In genomic region chr10:13913890-13914289, GRCh38 we compare ENCODE assay signal across 22 cellular contexts.
DNase-seq lines count a peak whose midpoint lies in the region; ATAC-seq and TF ChIP-seq lines count a peak whose summit lies in the region.
"Had no signal": no experiment of that assay in that cellular context is flagged by ENCODE, and none has a peak within 500 bp of the region (broad histone marks: within the 10 kb centered on the region; RNA-seq: fewer than 3 reads in every experiment).

No MANE protein-coding gene starts in this region.

- no peaks in the 10 kb centered on the region for H3K4me1 ChIP-seq in upper lobe of right lung
- no peaks in the 10 kb centered on the region for H3K4me1 ChIP-seq in gastrocnemius medialis
- no peaks in the 10 kb centered on the region for H3K4me1 ChIP-seq in Karpas-422 (ENCODE audit: low read length)
- H3K4me1 ChIP-seq: uterus had no signal

- peaks cover 6% of the 10 kb centered on the region for H3K4me1 Mint-ChIP-seq in CD4-positive, alpha-beta T cell (ENCODE audit: low read depth)
- H3K4me1 Mint-ChIP-seq: activated naive CD4-positive, alpha-beta T cell treated with anti-CD3 and anti-CD28 coated beads, Interleukin-2, amount 50 U/mL, for 24 hours had no signal

- DNase-seq in Right ventricle myocardium superior (no peak), cardiac septum (ENCODE audit: low spot score) (no peak), epithelial cell of proximal tubule (ENCODE audit: low read depth) (peak; percentile 26), midbrain (lab: John Stamatoyannopoulos, UW) (peak; percentile 22), upper lobe of right lung (no peak), gastrocnemius medialis (no peak), Karpas-422 (no peak)
- no peak for DNase-seq in CD4-positive, alpha-beta T cell
- DNase-seq: activated CD8-positive, alpha-beta memory T cell treated with anti-CD3 and anti-CD28 coated beads for 24 hours; activated T-cell treated with anti-CD3 and anti-CD28 coated beads, Interleukin-2, amount 50 U/mL, for 48 hours; DMS153; H9; NCI-H1436; NCI-H748 treated with DMSO at 0.1 percent for 48 hours; occipital lobe; PC-3; stimulated activated CD4-positive, alpha-beta T cell treated with anti-CD3 and anti-CD28 coated beads, Interleukin-2, amount 100 ng/mL, for 48 hours; uterus had no signal

- H3K9me2 ChIP-seq in Karpas-422 (replicated peaks; ENCODE audit: insufficient read depth, low read length), result no peaks in the 10 kb centered on the region

- H3K36me3 Mint-ChIP-seq in CD4-positive, alpha-beta T cell (ENCODE audit: low read depth), result no peaks in the 10 kb centered on the region
- H3K36me3 Mint-ChIP-seq: activated naive CD4-positive, alpha-beta T cell treated with anti-CD3 and anti-CD28 coated beads, Interleukin-2, amount 50 U/mL, for 24 hours had no signal

- H2AFZ ChIP-seq in Karpas-422 (ENCODE audit: low read length), result no peak overlapping the region

- TF ChIP-seq POLR2A in gastrocnemius medialis (IDR thresholded peaks at IDR 0.05), result no peak

- no peaks in the 10 kb centered on the region for H4K20me1 ChIP-seq in Karpas-422 (ENCODE audit: insufficient read depth, low read depth, low read length)

- H3K79me2 ChIP-seq in Karpas-422 (ENCODE audit: low read length), result no peaks in the 10 kb centered on the region

- no peak overlapping the region for H3K4me2 ChIP-seq in Karpas-422 (ENCODE audit: low read depth, low read length, poor library complexity, severe bottlenecking)

- H3K4me3 ChIP-seq in epithelial cell of proximal tubule (ENCODE audit: low read depth, low read length), result no peak overlapping the region
- H3K4me3 ChIP-seq in upper lobe of right lung, result no peak overlapping the region
- H3K4me3 ChIP-seq in gastrocnemius medialis, result no peak overlapping the region
- H3K4me3 ChIP-seq in Karpas-422 (ENCODE audit: low read length), result no peak overlapping the region
- H3K4me3 ChIP-seq: SJSA1, skin epidermis, uterus had no signal

- H3K27ac ChIP-seq in upper lobe of right lung (no peak overlapping the region), gastrocnemius medialis (no peak overlapping the region), Karpas-422 (ENCODE audit: low read length) (no peak overlapping the region)
- H3K27ac ChIP-seq in CD4-positive, alpha-beta T cell (ENCODE audit: low read depth, low read length), result no peak overlapping the region
- H3K27ac ChIP-seq: SJSA1, skin epidermis, uterus had no signal

- no peak overlapping the region for H3K9ac ChIP-seq in Karpas-422 (ENCODE audit: low read length)

- intact Hi-C loops in Right ventricle myocardium superior (cut with DNase I) (no loop called here), cardiac septum (cut with DNase I) (no loop called here), upper lobe of right lung (cut with DNase I) (no loop called here), gastrocnemius medialis (cut with DNase I; ENCODE audit: low total_unique reads) (no loop called here)
- intact Hi-C loops in CD4-positive, alpha-beta T cell (cut with DNase I, micrococcal nuclease), result no loop called here

- no peak overlapping the region for H3K4me3 Mint-ChIP-seq in CD4-positive, alpha-beta T cell
- H3K4me3 Mint-ChIP-seq: activated naive CD4-positive, alpha-beta T cell treated with anti-CD3 and anti-CD28 coated beads, Interleukin-2, amount 50 U/mL, for 24 hours; H9 had no signal

- CTCF ChIA-PET in CD4-positive, alpha-beta T cell (lab: Charles Lee), result no interaction called here

- H3K27ac Mint-ChIP-seq in CD4-positive, alpha-beta T cell, result no peak overlapping the region
- H3K27ac Mint-ChIP-seq: activated naive CD4-positive, alpha-beta T cell treated with anti-CD3 and anti-CD28 coated beads, Interleukin-2, amount 50 U/mL, for 24 hours; H9 had no signal

- TF ChIP-seq CTCF in epithelial cell of proximal tubule (conservative IDR thresholded peaks at IDR 0.05; ENCODE audit: low read depth, low read length) (no peak), upper lobe of right lung (IDR thresholded peaks at IDR 0.05) (no peak), gastrocnemius medialis (IDR thresholded peaks at IDR 0.05 in 4 of 5, conservative IDR thresholded peaks at IDR 0.05 in 1 of 5) (no peak)
- no peak for TF ChIP-seq CTCF in CD4-positive, alpha-beta T cell (IDR thresholded peaks at IDR 0.05)

- H3K27me3 ChIP-seq in upper lobe of right lung, result no peaks in the 10 kb centered on the region
- H3K27me3 ChIP-seq in gastrocnemius medialis, result no peaks in the 10 kb centered on the region
- no peaks in the 10 kb centered on the region for H3K27me3 ChIP-seq in CD4-positive, alpha-beta T cell (ENCODE audit: control insufficient read depth, insufficient read depth, low read length)
- H3K27me3 ChIP-seq in Karpas-422 (ENCODE audit: low read length), result no peaks in the 10 kb centered on the region
- H3K27me3 ChIP-seq: SJSA1, uterus had no signal

- POLR2A ChIA-PET in CD4-positive, alpha-beta T cell (lab: Charles Lee), result no interaction called here

- no peaks in the 10 kb centered on the region for H3K9me3 Mint-ChIP-seq in CD4-positive, alpha-beta T cell
- H3K9me3 Mint-ChIP-seq: H9 had no signal

- H3K36me3 ChIP-seq in upper lobe of right lung, result no peaks in the 10 kb centered on the region
- H3K36me3 ChIP-seq in gastrocnemius medialis, result no peaks in the 10 kb centered on the region
- H3K36me3 ChIP-seq in Karpas-422 (ENCODE audit: insufficient read depth, low read length), result no peaks in the 10 kb centered on the region
- H3K36me3 ChIP-seq: SJSA1, uterus had no signal

- ATAC-seq in Right ventricle myocardium superior (ENCODE audit: poor library complexity) (peak; percentile 41), upper lobe of right lung (peak; percentile 85), gastrocnemius medialis (no peak)
- no peak for ATAC-seq in CD4-positive, alpha-beta T cell (ENCODE audit: poor library complexity)
- ATAC-seq: activated CD4-positive, CD25-positive, alpha-beta regulatory T cell treated with anti-CD3 and anti-CD28 coated beads, Interleukin-2, amount 50 U/mL, for 24 hours; PC-3 had no signal

- in situ Hi-C loops in gastrocnemius medialis (cut with MboI; ENCODE audit: low sequenced_read_pairs in 4 of 4), result no loop called here

- H3K9me3 ChIP-seq in upper lobe of right lung, result no peaks in the 10 kb centered on the region
- H3K9me3 ChIP-seq in gastrocnemius medialis, result no peaks in the 10 kb centered on the region
- H3K9me3 ChIP-seq in CD4-positive, alpha-beta T cell (ENCODE audit: control insufficient read depth, low read length), result no peaks in the 10 kb centered on the region
- no peaks in the 10 kb centered on the region for H3K9me3 ChIP-seq in Karpas-422 (ENCODE audit: low read length)
- H3K9me3 ChIP-seq: SJSA1, uterus had no signal

- H3K27me3 Mint-ChIP-seq in CD4-positive, alpha-beta T cell, result no peaks in the 10 kb centered on the region
- H3K27me3 Mint-ChIP-seq: activated naive CD4-positive, alpha-beta T cell treated with anti-CD3 and anti-CD28 coated beads, Interleukin-2, amount 50 U/mL, for 24 hours had no signal

Comparison
In these comparisons a context has a peak if more than half of its experiments do, and no peak if none do; other contexts are left out.
1. ATAC-seq: peak in Right ventricle myocardium superior (single experiment) and upper lobe of right lung (single experiment); none in gastrocnemius medialis (0 of 2) and CD4-positive, alpha-beta T cell (single experiment).
2. DNase-seq: peak in epithelial cell of proximal tubule (single experiment) and midbrain (single experiment); none in Right ventricle myocardium superior (single experiment), cardiac septum (single experiment), upper lobe of right lung (single experiment), gastrocnemius medialis (0 of 2), CD4-positive, alpha-beta T cell (0 of 10) and Karpas-422 (single experiment).